ENCODE assay signal across 15 cellular contexts in genomic region chr1:173405281-173405680, GRCh38.
"Had no signal": no experiment of that assay in that cellular context is flagged by ENCODE, and none has a peak within 500 bp of the region (broad histone marks: within the 10 kb centered on the region; RNA-seq: fewer than 3 reads in every experiment).

No MANE protein-coding gene starts in this region.

- H3K9me3 ChIP-seq: ascending aorta, esophagus muscularis mucosa, testis had no signal

- DNase-seq: activated CD8-positive, alpha-beta memory T cell treated with anti-CD3 and anti-CD28 coated beads for 24 hours; activated CD8-positive, alpha-beta memory T cell treated with anti-CD3 and anti-CD28 coated beads, Interleukin-2, amount 50 U/mL, for 4 hours; activated T-cell treated with anti-CD3 and anti-CD28 coated beads, Interleukin-2, amount 50 U/mL, for 24 hours; central memory CD4-positive, alpha-beta T cell; effector memory CD4-positive, alpha-beta T cell; kidney; natural killer cell; retina; stimulated activated naive B cell treated with anti-CD40 and anti-IgM and Interleukin-4, amounts not matched to agents 10 μg/mL and 1 μg/mL and 100 μg/mL, for 72 hours; T-helper 1 cell; testis had no signal

- H3K27ac ChIP-seq: ascending aorta, brain microvascular endothelial cell, esophagus muscularis mucosa, testis had no signal

- H3K4me3 ChIP-seq: ascending aorta, esophagus muscularis mucosa, testis had no signal

- ATAC-seq: left lobe of liver; natural killer cell; stimulated activated naive B cell treated with anti-CD40 and anti-IgM and Interleukin-4, amounts not matched to agents 10 μg/mL and 1 μg/mL and 100 μg/mL, for 72 hours had no signal

- H3K36me3 ChIP-seq: ascending aorta, brain microvascular endothelial cell, esophagus muscularis mucosa had no signal

- H3K27me3 ChIP-seq: ascending aorta, brain microvascular endothelial cell, esophagus muscularis mucosa, testis had no signal
